Comparison of ENCODE assay signal across 15 cellular contexts in genomic region chr1:40984066-40984465, GRCh38. TPM values are rescaled to one million over a fixed set of nuclear protein-coding genes. Genes with fewer than 3 reads are reported as not detected.
DNase-seq lines count a peak whose midpoint lies in the region; ATAC-seq, FAIRE-seq and TF ChIP-seq lines count a peak whose summit lies in the region.
"Had no signal": no experiment of that assay in that cellular context is flagged by ENCODE, and none has a peak within 500 bp of the region (broad histone marks: within the 10 kb centered on the region; RNA-seq: fewer than 3 reads in every experiment).

No MANE protein-coding gene starts in this region.

- H3K27ac Mint-ChIP-seq in activated CD4-positive, alpha-beta T cell treated with anti-CD3 and anti-CD28 coated beads for 36 hours: peak overlapping the region; percentile 84
- H3K27ac Mint-ChIP-seq: H9 had no signal

- peaks cover 62% of the 10 kb centered on the region for H3K4me1 Mint-ChIP-seq in activated CD4-positive, alpha-beta T cell treated with anti-CD3 and anti-CD28 coated beads for 36 hours

- H3K36me3 ChIP-seq in endothelial cell of umbilical vein (ENCODE audit: control insufficient read depth in 2 of 2, extremely low read depth in 1 of 2, insufficient read depth in 2 of 2, low read length in 2 of 2) (peaks cover 20 to 30% of the 10 kb centered on the region in 2 experiments), rectal smooth muscle tissue (ENCODE audit: control insufficient read depth, insufficient read depth, low read length) (peaks cover 3% of the 10 kb centered on the region)

- H3K36me3 Mint-ChIP-seq in activated CD4-positive, alpha-beta T cell treated with anti-CD3 and anti-CD28 coated beads for 36 hours (ENCODE audit: low read depth): peaks cover 83% of the 10 kb centered on the region

- peak overlapping the region; percentile 11 for H3K4me3 Mint-ChIP-seq in activated CD4-positive, alpha-beta T cell treated with anti-CD3 and anti-CD28 coated beads for 36 hours
- H3K4me3 Mint-ChIP-seq: H9 had no signal

- H3K4me3 ChIP-seq in endothelial cell of umbilical vein (replicated peaks in 1 of 3; ENCODE audit: insufficient read depth in 1 of 3, low read depth in 1 of 3, low read length in 3 of 3) (no peak overlapping the region), rectal smooth muscle tissue (ENCODE audit: low read length) (no peak overlapping the region)

- H3K27me3 ChIP-seq in endothelial cell of umbilical vein (ENCODE audit: control insufficient read depth in 2 of 2, insufficient read depth in 2 of 2, low read length in 2 of 2) (no peaks in the 10 kb centered on the region), rectal smooth muscle tissue (ENCODE audit: control insufficient read depth, insufficient read depth, low read length) (no peaks in the 10 kb centered on the region)

- H3K79me2 ChIP-seq in endothelial cell of umbilical vein (ENCODE audit: control insufficient read depth, insufficient read depth, low read length): peaks cover 60% of the 10 kb centered on the region

- no peak overlapping the region for H2AFZ ChIP-seq in endothelial cell of umbilical vein (ENCODE audit: low read depth, low read length)

- H3K27ac ChIP-seq in VCaP: peak overlapping the region; percentile 94
- no peak overlapping the region for H3K27ac ChIP-seq in endothelial cell of umbilical vein (ENCODE audit: insufficient read depth, low read depth, low read length)
- H3K27ac ChIP-seq in rectal smooth muscle tissue (ENCODE audit: low read depth, low read length): peak overlapping the region; percentile 98

- no peak overlapping the region for H3K4me2 ChIP-seq in endothelial cell of umbilical vein (ENCODE audit: insufficient read depth, low read length)

- TF ChIP-seq POLR2A in endothelial cell of umbilical vein (IDR thresholded peaks at IDR 0.05; ENCODE audit: low read depth, low read length): no peak

- H3K9me3 ChIP-seq in endothelial cell of umbilical vein (replicated peaks; ENCODE audit: control insufficient read depth, insufficient read depth, low read length): no peaks in the 10 kb centered on the region

- no peaks in the 10 kb centered on the region for H4K20me1 ChIP-seq in endothelial cell of umbilical vein (replicated peaks; ENCODE audit: control insufficient read depth, extremely low read depth, insufficient read depth, low read length)

- CTCF ChIA-PET in activated CD4-positive, alpha-beta T cell treated with anti-CD3 and anti-CD28 coated beads for 36 hours (lab: Charles Lee): interaction anchor here (0.8 to 4.0 kb wide), 2 partner anchors 19 to 294 kb away, joined by 4 to 22 read pairs; no protein-coding TSS in a partner anchor
- CTCF ChIA-PET in endothelial cell of umbilical vein (lab: Charles Lee): interaction anchor here (1.1 to 2.0 kb wide), 4 partner anchors 18 to 133 kb away, joined by 3 to 6 read pairs (median 5); no protein-coding TSS in a partner anchor

- peak; percentile 48 for FAIRE-seq in endothelial cell of umbilical vein (lab: Jason Lieb, UNC)
- FAIRE-seq: small intestine had no signal

- POLR2A ChIA-PET in activated CD4-positive, alpha-beta T cell treated with anti-CD3 and anti-CD28 coated beads for 36 hours (lab: Charles Lee): interaction anchor here (0.6 to 1.4 kb wide), 4 partner anchors 20 to 620 kb away, joined by 3 to 7 read pairs (median 4); no protein-coding TSS in a partner anchor
- POLR2A ChIA-PET in endothelial cell of umbilical vein (lab: Charles Lee): no interaction called here

- dilution Hi-C loops in endothelial cell of umbilical vein (cut with MboI; ENCODE audit: extremely low pct_ligation_motif_present, low sequenced_read_pairs): no loop called here

- H3K9ac ChIP-seq in endothelial cell of umbilical vein (replicated peaks; ENCODE audit: extremely low read depth, insufficient read depth, low read length) (no peak overlapping the region), rectal smooth muscle tissue (ENCODE audit: low read length) (no peak overlapping the region)

- no peak for DNase-seq in activated CD4-positive, alpha-beta T cell treated with anti-CD3 and anti-CD28 coated beads for 36 hours
- DNase-seq in activated CD4-positive, alpha-beta T cell treated with anti-CD3 and anti-CD28 coated beads for 4 hours: no peak
- peak; percentile 68 for DNase-seq in endothelial cell of umbilical vein (ENCODE audit: low read depth, low spot score)
- no peak for DNase-seq in SIG-M5 (lab: John Stamatoyannopoulos, UW)
- no peak for DNase-seq in stimulated activated naive CD4-positive, alpha-beta T cell treated with Interleukin-2 at 50 U/mL for 16 hours (lab: John Stamatoyannopoulos, UW)
- DNase-seq in AG08396 (ENCODE audit: low spot score): no peak
- DNase-seq: 8988T, H9, NCI-H187 treated with DMSO at 0.1 percent for 48 hours, NCI-H69, small intestine, T-helper 9 cell had no signal

- H3K4me1 ChIP-seq in endothelial cell of umbilical vein (ENCODE audit: control insufficient read depth, extremely low read depth, insufficient read depth, low read length) (peaks cover 26% of the 10 kb centered on the region), rectal smooth muscle tissue (ENCODE audit: control insufficient read depth, insufficient read depth, low read length) (peaks cover 52% of the 10 kb centered on the region)

- no peaks in the 10 kb centered on the region for H3K27me3 Mint-ChIP-seq in activated CD4-positive, alpha-beta T cell treated with anti-CD3 and anti-CD28 coated beads for 36 hours
- H3K27me3 Mint-ChIP-seq: brain had no signal

- BruUV-seq in endothelial cell of umbilical vein (replicated peaks; lab: Mats Ljungman, UMichigan): no TSS peak

- H3K9me3 Mint-ChIP-seq in activated CD4-positive, alpha-beta T cell treated with anti-CD3 and anti-CD28 coated beads for 36 hours (ENCODE audit: low read depth): no peaks in the 10 kb centered on the region
- H3K9me3 Mint-ChIP-seq: brain, H9 had no signal

- TF ChIP-seq CTCF in VCaP (conservative IDR thresholded peaks at IDR 0.05): no peak
- TF ChIP-seq CTCF in endothelial cell of umbilical vein (IDR thresholded peaks at IDR 0.05; ENCODE audit: extremely low read depth in 1 of 2, insufficient read depth in 1 of 2, low read depth in 1 of 2, low read length in 2 of 2): no peak

- intact Hi-C loops in activated CD4-positive, alpha-beta T cell treated with anti-CD3 and anti-CD28 coated beads for 36 hours (cut with DNase I, micrococcal nuclease): loop anchor here (1.0 to 5.0 kb wide), 8 partner anchors 19 to 1473 kb away; partner anchors contain the start of genes FOXO6 (in 1 of the 2), PPCS (in 1 of the 2), RLF (in 1 of the 2) and ZMYND12 (in 1 of the 2)
- intact Hi-C loops in endothelial cell of umbilical vein (cut with micrococcal nuclease): no loop called here

- no peaks in the 10 kb centered on the region for H3K9me1 ChIP-seq in endothelial cell of umbilical vein (replicated peaks; ENCODE audit: control insufficient read depth, extremely low read depth, insufficient read depth, low read length)

- peak; percentile 3 for ATAC-seq in activated CD4-positive, alpha-beta T cell treated with anti-CD3 and anti-CD28 coated beads for 36 hours

TF ChIP-seq in endothelial cell of umbilical vein, 7 proteins besides CTCF, POLR2A, EP300 and RAD21:
- TF ChIP-seq JUN (IDR thresholded peaks at IDR 0.05; ENCODE audit: borderline replicate concordance, insufficient read depth, insufficient read length, low read depth) (peak; percentile 50), MYC (IDR thresholded peaks at IDR 0.05; ENCODE audit: low read depth, low read length) (no peak), POLR2AphosphoS5 (IDR thresholded peaks at IDR 0.05; ENCODE audit: insufficient read depth, low read depth, low read length) (no peak), FOS (IDR thresholded peaks at IDR 0.05; ENCODE audit: borderline replicate concordance, insufficient read depth, low read length) (peak; percentile 64), EZH2 (IDR thresholded peaks at IDR 0.05; ENCODE audit: borderline replicate concordance, low read depth, low read length, severe bottlenecking) (no peak), MAX (IDR thresholded peaks at IDR 0.05; ENCODE audit: insufficient read depth, insufficient read length) (no peak), GATA2 (IDR thresholded peaks at IDR 0.05; ENCODE audit: insufficient read depth, insufficient read length, low read depth, low read length) (no peak)

RNA-seq across cellular contexts. Expression of gene CTPS1, which starts 4.6 kb away (rescaled TPM):
- total RNA-seq in activated CD4-positive, alpha-beta T cell treated with anti-CD3 and anti-CD28 coated beads for 36 hours: 100 to 1,000 TPM in 1 of 2 experiments, 10 to 100 TPM in 1; 89.5 to 106 TPM
- 63.8 and 65.8 TPM in 2 replicates for total RNA-seq in endothelial cell of umbilical vein
- polyA plus RNA-seq in endothelial cell of umbilical vein: 19.2 and 24.9 TPM in 2 replicates
- 30.0 and 40.4 TPM in 2 replicates for polyA plus RNA-seq in endothelial cell of umbilical vein (2011; cell fraction: cytosol; rRNA removed)
- polyA plus RNA-seq in endothelial cell of umbilical vein (2011; cell fraction: nucleus; rRNA removed): 86.3 and 112 TPM in 2 replicates
- 45.4 and 52.0 TPM in 2 replicates for polyA plus RNA-seq in endothelial cell of umbilical vein (2012)
- 44.4 and 46.0 TPM in 2 replicates for polyA minus RNA-seq in endothelial cell of umbilical vein
- polyA minus RNA-seq in endothelial cell of umbilical vein (2011; cell fraction: cytosol; rRNA and poly(A)+ RNA removed): 49.9 TPM
- 54.9 and 77.7 TPM in 2 replicates for polyA minus RNA-seq in endothelial cell of umbilical vein (2011; cell fraction: nucleus; rRNA and poly(A)+ RNA removed)

RNA-seq across cellular contexts. Expression of gene SLFNL1, which starts 37.5 kb away (rescaled TPM):
- under 1 TPM; 0.14 TPM for total RNA-seq in activated CD4-positive, alpha-beta T cell treated with anti-CD3 and anti-CD28 coated beads for 36 hours
- total RNA-seq in endothelial cell of umbilical vein: 0.29 and 0.39 TPM in 2 replicates
- 0.14 and 0.25 TPM in 2 replicates for polyA plus RNA-seq in endothelial cell of umbilical vein
- 0.03 and 0.04 TPM in 2 replicates for polyA plus RNA-seq in endothelial cell of umbilical vein (2011; cell fraction: cytosol; rRNA removed)
- 0.63 and 0.84 TPM in 2 replicates for polyA plus RNA-seq in endothelial cell of umbilical vein (2011; cell fraction: nucleus; rRNA removed)
- 0.27 and 0.40 TPM in 2 replicates for polyA plus RNA-seq in endothelial cell of umbilical vein (2012)
- polyA minus RNA-seq in endothelial cell of umbilical vein: 0.34 and 0.45 TPM in 2 replicates
- not detected for polyA minus RNA-seq in endothelial cell of umbilical vein (2011; cell fraction: cytosol; rRNA and poly(A)+ RNA removed)
- polyA minus RNA-seq in endothelial cell of umbilical vein (2011; cell fraction: nucleus; rRNA and poly(A)+ RNA removed): 0.82 and 2.7 TPM in 2 replicates
